ENCODE assay signal across 1 cellular context in genomic region chr17:50663812-50664374, GRCh38.
TF ChIP-seq lines count a peak whose summit lies in the region.

No MANE protein-coding gene starts in this region.

TF ChIP-seq in K562, 482 proteins besides CTCF, POLR2A, EP300 and RAD21:
- TF ChIP-seq ZNF121 (CRISPR knock-in tag; conservative IDR thresholded peaks at IDR 0.05) (peak; percentile 55; the same call in 1 of the 2 replicates), GTF3C2 (IDR thresholded peaks at IDR 0.05; ENCODE audit: borderline replicate concordance, extremely low read depth, insufficient read length) (no peak)
